In genomic region chr7:51629206-51629605, GRCh38 we compare ENCODE assay signal across 15 cellular contexts.
DNase-seq lines count a peak whose midpoint lies in the region; ATAC-seq and TF ChIP-seq lines count a peak whose summit lies in the region.
"Had no signal": no experiment of that assay in that cellular context is flagged by ENCODE, and none has a peak within 500 bp of the region (broad histone marks: within the 10 kb centered on the region; RNA-seq: fewer than 3 reads in every experiment).

No MANE protein-coding gene starts in this region.

- H3K4me1 ChIP-seq in CD8-positive, alpha-beta T cell (ENCODE audit: insufficient read depth, low read length), result no peaks in the 10 kb centered on the region
- H3K4me1 ChIP-seq: BLaER1, HAP-1 had no signal

- CTCF ChIA-PET in CD8-positive, alpha-beta T cell (lab: Charles Lee), result no interaction called here

- no peak overlapping the region for H3K4me3 Mint-ChIP-seq in stimulated activated memory B cell treated with anti-CD40 and anti-IgM and Interleukin-4, amounts not matched to agents 10 μg/mL and 1 μg/mL and 100 μg/mL, for 72 hours
- no peak overlapping the region for H3K4me3 Mint-ChIP-seq in T-helper 2 cell treated with Interferon-gamma antibody and Interleukin-4, amounts not matched to agents 5 μg/mL and 100 μg/mL, for 36 hours
- no peak overlapping the region for H3K4me3 Mint-ChIP-seq in CD8-positive, alpha-beta T cell
- H3K4me3 Mint-ChIP-seq: CD4-positive, CD25-positive, alpha-beta regulatory T cell had no signal

- no peaks in the 10 kb centered on the region for H3K36me3 Mint-ChIP-seq in stimulated activated memory B cell treated with anti-CD40 and anti-IgM and Interleukin-4, amounts not matched to agents 10 μg/mL and 1 μg/mL and 100 μg/mL, for 72 hours
- H3K36me3 Mint-ChIP-seq in T-helper 2 cell treated with Interferon-gamma antibody and Interleukin-4, amounts not matched to agents 5 μg/mL and 100 μg/mL, for 36 hours (ENCODE audit: low read depth), result no peaks in the 10 kb centered on the region
- H3K36me3 Mint-ChIP-seq in CD8-positive, alpha-beta T cell, result no peaks in the 10 kb centered on the region
- H3K36me3 Mint-ChIP-seq: CD4-positive, CD25-positive, alpha-beta regulatory T cell had no signal

- peak; percentile 45 for ATAC-seq in stimulated activated memory B cell treated with anti-CD40 and anti-IgM and Interleukin-4, amounts not matched to agents 10 μg/mL and 1 μg/mL and 100 μg/mL, for 72 hours
- no peak for ATAC-seq in HG02938 (IDR thresholded peaks at IDR 0.05; ENCODE audit: unreplicated experiment)
- no peak for ATAC-seq in CD8-positive, alpha-beta T cell

- POLR2A ChIA-PET in CD8-positive, alpha-beta T cell (lab: Charles Lee), result no interaction called here

- H3K27ac ChIP-seq in CD8-positive, alpha-beta T cell (ENCODE audit: low read depth, low read length), result no peak overlapping the region
- H3K27ac ChIP-seq: BLaER1, HL-60 had no signal

- H3K9me3 ChIP-seq in CD8-positive, alpha-beta T cell (ENCODE audit: low read length), result no peaks in the 10 kb centered on the region
- H3K9me3 ChIP-seq: BLaER1, HAP-1 had no signal

- no peaks in the 10 kb centered on the region for H3K4me1 Mint-ChIP-seq in stimulated activated memory B cell treated with anti-CD40 and anti-IgM and Interleukin-4, amounts not matched to agents 10 μg/mL and 1 μg/mL and 100 μg/mL, for 72 hours
- H3K4me1 Mint-ChIP-seq in T-helper 2 cell treated with Interferon-gamma antibody and Interleukin-4, amounts not matched to agents 5 μg/mL and 100 μg/mL, for 36 hours (ENCODE audit: low read depth), result no peaks in the 10 kb centered on the region
- no peaks in the 10 kb centered on the region for H3K4me1 Mint-ChIP-seq in CD8-positive, alpha-beta T cell (ENCODE audit: low read depth)
- H3K4me1 Mint-ChIP-seq: CD4-positive, CD25-positive, alpha-beta regulatory T cell had no signal

- TF ChIP-seq CTCF in fibroblast of villous mesenchyme (IDR thresholded peaks at IDR 0.05; ENCODE audit: insufficient read depth, low read depth, low read length), result no peak
- TF ChIP-seq CTCF in CD8-positive, alpha-beta T cell (IDR thresholded peaks at IDR 0.05), result no peak

- H3K27ac Mint-ChIP-seq in stimulated activated memory B cell treated with anti-CD40 and anti-IgM and Interleukin-4, amounts not matched to agents 10 μg/mL and 1 μg/mL and 100 μg/mL, for 72 hours, result no peak overlapping the region
- no peak overlapping the region for H3K27ac Mint-ChIP-seq in T-helper 2 cell treated with Interferon-gamma antibody and Interleukin-4, amounts not matched to agents 5 μg/mL and 100 μg/mL, for 36 hours
- H3K27ac Mint-ChIP-seq in CD8-positive, alpha-beta T cell, result no peak overlapping the region
- H3K27ac Mint-ChIP-seq: CD4-positive, CD25-positive, alpha-beta regulatory T cell had no signal

- H3K4me3 ChIP-seq in fibroblast of villous mesenchyme (ENCODE audit: low read depth, low read length), result no peak overlapping the region
- no peak overlapping the region for H3K4me3 ChIP-seq in CD8-positive, alpha-beta T cell (ENCODE audit: low read depth, low read length)
- H3K4me3 ChIP-seq: BLaER1, HAP-1 had no signal

- peaks cover 3% of the 10 kb centered on the region for H3K9me3 Mint-ChIP-seq in stimulated activated memory B cell treated with anti-CD40 and anti-IgM and Interleukin-4, amounts not matched to agents 10 μg/mL and 1 μg/mL and 100 μg/mL, for 72 hours
- peaks cover 24% of the 10 kb centered on the region for H3K9me3 Mint-ChIP-seq in T-helper 2 cell treated with Interferon-gamma antibody and Interleukin-4, amounts not matched to agents 5 μg/mL and 100 μg/mL, for 36 hours
- no peaks in the 10 kb centered on the region for H3K9me3 Mint-ChIP-seq in CD8-positive, alpha-beta T cell

- H3K27me3 Mint-ChIP-seq in stimulated activated memory B cell treated with anti-CD40 and anti-IgM and Interleukin-4, amounts not matched to agents 10 μg/mL and 1 μg/mL and 100 μg/mL, for 72 hours, result no peaks in the 10 kb centered on the region
- no peaks in the 10 kb centered on the region for H3K27me3 Mint-ChIP-seq in T-helper 2 cell treated with Interferon-gamma antibody and Interleukin-4, amounts not matched to agents 5 μg/mL and 100 μg/mL, for 36 hours (ENCODE audit: low read depth)
- no peaks in the 10 kb centered on the region for H3K27me3 Mint-ChIP-seq in CD8-positive, alpha-beta T cell (ENCODE audit: low read depth)
- H3K27me3 Mint-ChIP-seq: CD4-positive, CD25-positive, alpha-beta regulatory T cell had no signal

- H3K27me3 ChIP-seq in CD8-positive, alpha-beta T cell (ENCODE audit: insufficient read depth, low read length), result no peaks in the 10 kb centered on the region
- H3K27me3 ChIP-seq: BLaER1 had no signal

- intact Hi-C loops in CD8-positive, alpha-beta T cell (cut with DNase I, micrococcal nuclease), result no loop called here

- H3K36me3 ChIP-seq in CD8-positive, alpha-beta T cell (ENCODE audit: insufficient read depth, low read length), result no peaks in the 10 kb centered on the region
- H3K36me3 ChIP-seq: BLaER1, HAP-1 had no signal

- DNase-seq in DMS53 (lab: John Stamatoyannopoulos, UW) (peak; percentile 44), DMS53 treated with DMSO at 0.1 percent for 48 hours (lab: John Stamatoyannopoulos, UW; ENCODE audit: unreplicated experiment) (no peak), NCI-H82 treated with DMSO at 0.1 percent for 48 hours (lab: John Stamatoyannopoulos, UW; ENCODE audit: unreplicated experiment) (peak; percentile 66), fibroblast of villous mesenchyme (ENCODE audit: low read depth) (peak; percentile 25)
- no peak for DNase-seq in T-helper 2 cell treated with Interferon-gamma antibody and Interleukin-4, amounts not matched to agents 5 μg/mL and 100 μg/mL, for 36 hours (ENCODE audit: low spot score)
- no peak for DNase-seq in CD8-positive, alpha-beta T cell
- DNase-seq: 8988T; AML-193; CD4-positive, CD25-positive, alpha-beta regulatory T cell; IMR-90 had no signal

Comparison
In these comparisons a context has a peak if more than half of its experiments do, and no peak if none do; other contexts are left out.
1. DNase-seq: peak in DMS53 (single experiment), NCI-H82 treated with DMSO at 0.1 percent for 48 hours (single experiment) and fibroblast of villous mesenchyme (single experiment); none in DMS53 treated with DMSO at 0.1 percent for 48 hours (single experiment), T-helper 2 cell treated with Interferon-gamma antibody and Interleukin-4, amounts not matched to agents 5 μg/mL and 100 μg/mL, for 36 hours (single experiment) and CD8-positive, alpha-beta T cell (0 of 7).